Comparison of ENCODE assay signal across 8 cellular contexts in the genomic region with DNA sequence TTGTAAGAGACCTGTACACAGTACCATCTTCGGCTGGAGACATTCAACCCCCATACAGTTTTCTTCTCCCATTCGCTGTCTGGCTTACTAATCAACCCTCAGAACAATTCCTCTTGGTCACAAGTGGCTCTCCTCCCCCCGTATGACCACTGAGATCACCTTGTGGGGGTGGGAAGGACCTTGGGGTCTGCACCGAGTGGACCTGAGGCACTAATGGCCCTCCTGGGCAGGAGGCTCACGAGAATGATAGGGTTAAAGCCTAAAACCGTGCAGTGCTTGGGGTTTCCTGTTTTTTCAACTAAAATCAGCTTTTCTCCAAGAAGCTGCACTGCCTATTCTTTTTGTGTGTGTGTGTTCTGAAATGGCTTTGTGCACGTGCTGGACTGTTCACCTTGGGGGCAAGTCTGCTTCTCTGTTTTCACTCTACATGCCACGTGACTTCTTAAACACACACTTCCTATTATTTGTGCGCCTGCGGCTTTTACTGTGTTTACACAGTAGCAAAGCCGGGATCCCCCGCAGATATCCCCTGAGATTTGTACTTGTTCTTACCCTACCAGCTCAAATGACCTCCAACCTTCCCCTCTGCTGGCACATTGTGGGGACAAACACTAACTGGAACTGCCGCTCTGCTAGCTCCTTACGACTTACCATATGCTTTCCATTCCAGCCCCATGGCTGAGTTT. TPM values are rescaled to one million over a fixed set of nuclear protein-coding genes. Genes with fewer than 3 reads are reported as not detected.
DNase-seq lines count a peak whose midpoint lies in the region; ATAC-seq and TF ChIP-seq lines count a peak whose summit lies in the region.

No MANE protein-coding gene starts in this region.

- intact Hi-C loops in CD14-positive monocyte (cut with micrococcal nuclease), result no loop called here

- peak; percentile 49 for DNase-seq in CD14-positive monocyte (ENCODE audit: low spot score)
- peak; percentile 98 for DNase-seq in NCI-H69 (lab: John Stamatoyannopoulos, UW)
- peak; percentile 44 for DNase-seq in activated naive CD8-positive, alpha-beta T cell treated with anti-CD3 and anti-CD28 coated beads, Interleukin-2, amount 50 U/mL, for 24 hours
- DNase-seq in osteocyte (ENCODE audit: extremely low spot score, unreplicated experiment), result peak; percentile 87
- DNase-seq in D341Med (ENCODE audit: low spot score), result no peak
- no peak for DNase-seq in OCI-M2 (lab: John Stamatoyannopoulos, UW; ENCODE audit: unreplicated experiment)

- no peaks in the 10 kb centered on the region for H3K27me3 Mint-ChIP-seq in CD14-positive monocyte (ENCODE audit: low read depth in 3 of 3)
- H3K27me3 Mint-ChIP-seq in activated naive CD8-positive, alpha-beta T cell treated with anti-CD3 and anti-CD28 coated beads, Interleukin-2, amount 50 U/mL, for 24 hours, result no peaks in the 10 kb centered on the region
- no peaks in the 10 kb centered on the region for H3K27me3 Mint-ChIP-seq in osteocyte (ENCODE audit: unreplicated experiment)

- peaks cover 19 to 34% of the 10 kb centered on the region in 2 donors for H3K36me3 Mint-ChIP-seq in CD14-positive monocyte
- peaks cover 49% of the 10 kb centered on the region for H3K36me3 Mint-ChIP-seq in activated naive CD8-positive, alpha-beta T cell treated with anti-CD3 and anti-CD28 coated beads, Interleukin-2, amount 50 U/mL, for 24 hours (ENCODE audit: low read depth)
- peaks cover 27% of the 10 kb centered on the region for H3K36me3 Mint-ChIP-seq in osteocyte (ENCODE audit: unreplicated experiment)

- H3K27ac Mint-ChIP-seq in CD14-positive monocyte (peak overlapping the region; percentile 11 to 84 (median 72)), osteocyte (ENCODE audit: unreplicated experiment) (peak overlapping the region; percentile 78)
- peak overlapping the region; percentile 87 for H3K27ac Mint-ChIP-seq in activated naive CD8-positive, alpha-beta T cell treated with anti-CD3 and anti-CD28 coated beads, Interleukin-2, amount 50 U/mL, for 24 hours

- no peak for TF ChIP-seq CTCF in CD14-positive monocyte (IDR thresholded peaks at IDR 0.05)
- TF ChIP-seq CTCF in osteocyte (IDR thresholded peaks at IDR 0.05), result no peak

- ATAC-seq in GM19025 (IDR thresholded peaks at IDR 0.05; ENCODE audit: low read depth, unreplicated experiment), result peak; percentile 65
- ATAC-seq in HG03103 (IDR thresholded peaks at IDR 0.05; ENCODE audit: low read depth, unreplicated experiment), result peak; percentile 63
- ATAC-seq in activated naive CD8-positive, alpha-beta T cell treated with anti-CD3 and anti-CD28 coated beads, Interleukin-2, amount 50 U/mL, for 24 hours, result peak; percentile 22

- H3K4me1 Mint-ChIP-seq in CD14-positive monocyte, result peaks cover 39% of the 10 kb centered on the region
- peaks cover 75% of the 10 kb centered on the region for H3K4me1 Mint-ChIP-seq in activated naive CD8-positive, alpha-beta T cell treated with anti-CD3 and anti-CD28 coated beads, Interleukin-2, amount 50 U/mL, for 24 hours
- peaks cover 28% of the 10 kb centered on the region for H3K4me1 Mint-ChIP-seq in osteocyte (ENCODE audit: unreplicated experiment)

- H3K4me3 Mint-ChIP-seq in CD14-positive monocyte (peak overlapping the region; percentile 65 to 85), osteocyte (ENCODE audit: unreplicated experiment) (peak overlapping the region; percentile 57)
- peak overlapping the region; percentile 43 for H3K4me3 Mint-ChIP-seq in activated naive CD8-positive, alpha-beta T cell treated with anti-CD3 and anti-CD28 coated beads, Interleukin-2, amount 50 U/mL, for 24 hours

- H3K9me3 Mint-ChIP-seq in CD14-positive monocyte (peaks cover 4 to 16% (median 10%) of the 10 kb centered on the region in 7 donors), osteocyte (ENCODE audit: unreplicated experiment) (peaks cover 12% of the 10 kb centered on the region)
- peaks cover 15% of the 10 kb centered on the region for H3K9me3 Mint-ChIP-seq in activated naive CD8-positive, alpha-beta T cell treated with anti-CD3 and anti-CD28 coated beads, Interleukin-2, amount 50 U/mL, for 24 hours

RNA-seq across cellular contexts. Expression of a gene that starts 12.3 kb away (rescaled TPM):
- polyA plus RNA-seq in CD14-positive monocyte, result 1 to 10 TPM; 3.5 to 5.0 TPM
- total RNA-seq in osteocyte, result 37.5 and 38.3 TPM in 2 replicates

Comparison
In these comparisons a context has a peak if more than half of its experiments do, and no peak if none do; other contexts are left out.
1. DNase-seq: peak in CD14-positive monocyte (single experiment), NCI-H69 (single experiment), activated naive CD8-positive, alpha-beta T cell treated with anti-CD3 and anti-CD28 coated beads, Interleukin-2, amount 50 U/mL, for 24 hours (single experiment) and osteocyte (single experiment); none in D341Med (single experiment) and OCI-M2 (single experiment).
2. Peak in every context shown above with its lines, with median percentiles within 50 percentile points of each other: H3K27ac Mint-ChIP-seq, H3K4me3 Mint-ChIP-seq and ATAC-seq.